20 cellular contexts compared by ENCODE assay signal in genomic region chr7:127903913-127904705, GRCh38.
DNase-seq lines count a peak whose midpoint lies in the region; ATAC-seq and TF ChIP-seq lines count a peak whose summit lies in the region.
"Had no signal": no experiment of that assay in that cellular context is flagged by ENCODE, and none has a peak within 500 bp of the region (broad histone marks: within the 10 kb centered on the region; RNA-seq: fewer than 3 reads in every experiment).

No MANE protein-coding gene starts in this region.

- no peaks in the 10 kb centered on the region for H3K27me3 ChIP-seq in smooth muscle cell (ENCODE audit: low read depth)
- H3K27me3 ChIP-seq: esophagus muscularis mucosa, heart right ventricle, tibial artery had no signal

- no peaks in the 10 kb centered on the region for H3K27me3 Mint-ChIP-seq in activated CD4-positive, alpha-beta T cell treated with anti-CD3 and anti-CD28 coated beads, Interleukin-2, amount 10 ng/mL, durations not matched to agents 24 days and 14 days
- H3K27me3 Mint-ChIP-seq: naive B cell had no signal

- TF ChIP-seq CTCF in VCaP (conservative IDR thresholded peaks at IDR 0.05) (no peak), smooth muscle cell (IDR thresholded peaks at IDR 0.05; ENCODE audit: borderline replicate concordance, insufficient read depth, poor library complexity, severe bottlenecking) (no peak)

- no peaks in the 10 kb centered on the region for H3K9me3 Mint-ChIP-seq in activated CD4-positive, alpha-beta T cell treated with anti-CD3 and anti-CD28 coated beads, Interleukin-2, amount 10 ng/mL, durations not matched to agents 24 days and 14 days
- H3K9me3 Mint-ChIP-seq: naive B cell had no signal

- peaks cover 44% of the 10 kb centered on the region for H3K4me1 ChIP-seq in smooth muscle cell (ENCODE audit: low read depth)

- peaks cover 22% of the 10 kb centered on the region for H3K79me2 ChIP-seq in smooth muscle cell (ENCODE audit: low read depth)

- ATAC-seq in HG03108 (IDR thresholded peaks at IDR 0.05; ENCODE audit: unreplicated experiment) = no peak
- ATAC-seq in GM18873 (IDR thresholded peaks at IDR 0.05; ENCODE audit: low FRiP score, unreplicated experiment) = no peak
- no peak for ATAC-seq in HG03354 (IDR thresholded peaks at IDR 0.05; ENCODE audit: poor library complexity, severe bottlenecking, unreplicated experiment)
- ATAC-seq: heart right ventricle, left cardiac atrium had no signal

- H3K9me3 ChIP-seq in smooth muscle cell (replicated peaks; ENCODE audit: low read depth) = no peaks in the 10 kb centered on the region
- H3K9me3 ChIP-seq: esophagus muscularis mucosa, heart right ventricle, tibial artery had no signal

- 52% methylated on average over 4 of the region's 4 CpGs for WGBS in smooth muscle cell (ENCODE audit: low lambda C conversion rate)

- peaks cover 73% of the 10 kb centered on the region for H3K4me1 Mint-ChIP-seq in activated CD4-positive, alpha-beta T cell treated with anti-CD3 and anti-CD28 coated beads, Interleukin-2, amount 10 ng/mL, durations not matched to agents 24 days and 14 days

- peak overlapping the region; percentile 77 for H3K27ac Mint-ChIP-seq in activated CD4-positive, alpha-beta T cell treated with anti-CD3 and anti-CD28 coated beads, Interleukin-2, amount 10 ng/mL, durations not matched to agents 24 days and 14 days

- peaks cover 41% of the 10 kb centered on the region for H3K36me3 Mint-ChIP-seq in activated CD4-positive, alpha-beta T cell treated with anti-CD3 and anti-CD28 coated beads, Interleukin-2, amount 10 ng/mL, durations not matched to agents 24 days and 14 days (ENCODE audit: low read depth)

- no peak overlapping the region for H3K4me3 ChIP-seq in smooth muscle cell
- H3K4me3 ChIP-seq: esophagus muscularis mucosa, heart right ventricle, tibial artery had no signal

- H3F3A ChIP-seq in smooth muscle cell (ENCODE audit: low read depth) = peaks cover 20% of the 10 kb centered on the region

- intact Hi-C loops in activated CD4-positive, alpha-beta T cell treated with anti-CD3 and anti-CD28 coated beads, Interleukin-2, amount 10 ng/mL, durations not matched to agents 24 days and 14 days (cut with micrococcal nuclease) = no loop called here

- H3K4me3 Mint-ChIP-seq in activated CD4-positive, alpha-beta T cell treated with anti-CD3 and anti-CD28 coated beads, Interleukin-2, amount 10 ng/mL, durations not matched to agents 24 days and 14 days = no peak overlapping the region
- H3K4me3 Mint-ChIP-seq: naive B cell had no signal

- H3K27ac ChIP-seq in VCaP = peak overlapping the region; percentile 65
- peak overlapping the region; percentile 21 for H3K27ac ChIP-seq in epithelial cell of prostate
- peak overlapping the region; percentile 56 for H3K27ac ChIP-seq in smooth muscle cell (ENCODE audit: low read depth)
- H3K27ac ChIP-seq: esophagus muscularis mucosa, heart right ventricle, HL-60, tibial artery had no signal

- no peaks in the 10 kb centered on the region for H3K36me3 ChIP-seq in smooth muscle cell (ENCODE audit: low read depth)
- H3K36me3 ChIP-seq: tibial artery had no signal

- no peak for DNase-seq in activated CD4-positive, alpha-beta T cell treated with anti-CD3 and anti-CD28 coated beads, Interleukin-2, amount 10 ng/mL, durations not matched to agents 24 days and 14 days
- no peak for DNase-seq in activated CD4-positive, alpha-beta T cell treated with anti-CD3 and anti-CD28 coated beads for 1 hour
- DNase-seq in epithelial cell of prostate (ENCODE audit: low read depth, low spot score) (no peak), smooth muscle cell (lab: John Stamatoyannopoulos, UW; ENCODE audit: unreplicated experiment) (no peak)
- DNase-seq: activated CD4-positive, CD25-positive, alpha-beta regulatory T cell treated with anti-CD3 and anti-CD28 coated beads, Interleukin-2, amount 50 U/mL, for 72 hours; activated T-cell treated with anti-CD3 and anti-CD28 coated beads, Interleukin-2, amount 50 U/mL, for 1 hour; GF-D8; heart right ventricle; left cardiac atrium; naive B cell; NCI-H1694; NCI-H510A; stimulated activated CD4-positive, alpha-beta T cell treated with anti-CD3 and anti-CD28 coated beads, Interleukin-1b, Interleukin-23, amount 100 ng/mL, for 48 hours; tibial artery had no signal

- H2AFZ ChIP-seq in smooth muscle cell (ENCODE audit: low read depth) = no peak overlapping the region

- peak overlapping the region; percentile 50 for H3K4me2 ChIP-seq in smooth muscle cell

- H4K20me1 ChIP-seq in smooth muscle cell (ENCODE audit: low read depth) = peaks cover 100% of the 10 kb centered on the region

- peak overlapping the region; percentile 5 for H3K9ac ChIP-seq in smooth muscle cell (ENCODE audit: low read depth)
